Comparison of ENCODE assay signal across 11 cellular contexts in the genomic region with DNA sequence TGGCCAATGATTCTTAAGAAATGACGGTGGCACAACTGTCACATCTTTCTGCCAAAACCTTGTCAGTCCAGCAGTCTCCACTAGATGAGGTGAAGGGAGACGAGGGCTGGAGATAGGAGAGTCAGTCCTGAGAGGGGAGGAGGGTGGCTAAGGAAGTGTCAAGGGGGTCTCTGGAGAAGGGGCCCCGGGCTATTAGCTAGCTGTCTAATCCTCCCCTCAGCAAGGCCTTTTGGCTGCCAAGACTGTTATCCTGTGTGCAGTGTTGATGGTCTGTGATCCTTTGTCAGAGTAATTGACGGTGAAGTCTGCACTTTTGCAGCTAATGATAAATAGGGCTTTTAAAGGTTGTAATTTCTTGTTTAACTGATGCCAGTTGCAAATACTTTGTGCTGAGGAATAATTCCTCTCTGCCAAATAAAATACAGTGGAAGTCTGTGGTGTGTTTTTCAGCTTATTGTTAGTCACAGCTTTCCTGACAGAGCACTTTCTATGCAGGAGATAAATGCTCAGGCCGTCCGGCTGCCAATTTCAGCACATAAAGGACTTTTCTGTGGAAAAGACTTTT. TPM values are rescaled to one million over a fixed set of nuclear protein-coding genes. Genes with fewer than 3 reads are reported as not detected.
A peak's percentile ranks its signal among the peaks of the same experiment; 100 is the strongest.
DNase-seq lines count a peak whose midpoint lies in the region; ATAC-seq and TF ChIP-seq lines count a peak whose summit lies in the region.
"Had no signal": no experiment of that assay in that cellular context is flagged by ENCODE, and none has a peak within 500 bp of the region (broad histone marks: within the 10 kb centered on the region; RNA-seq: fewer than 3 reads in every experiment).

No MANE protein-coding gene starts in this region.

- H3K9me2 ChIP-seq in hepatocyte (replicated peaks; ENCODE audit: insufficient read depth), result no peaks in the 10 kb centered on the region

- POLR2A ChIA-PET in HEK293 (lab: Yijun Ruan, JAX), result interaction anchor here (1.0 kb wide), 1 partner anchor 34 kb away, joined by 3 read pairs; no protein-coding TSS in a partner anchor
- POLR2A ChIA-PET in CD4-positive, alpha-beta T cell (lab: Charles Lee), result no interaction called here

- no peak for TF ChIP-seq CTCF in HEK293 (tag by site-specific recombination; IDR thresholded peaks at IDR 0.05)
- no peak for TF ChIP-seq CTCF in hepatocyte (IDR thresholded peaks at IDR 0.05; ENCODE audit: poor library complexity)
- TF ChIP-seq CTCF in gastrocnemius medialis (IDR thresholded peaks at IDR 0.05 in 4 of 5, conservative IDR thresholded peaks at IDR 0.05 in 1 of 5), result no peak
- TF ChIP-seq CTCF in CD4-positive, alpha-beta T cell (IDR thresholded peaks at IDR 0.05), result no peak

- in situ Hi-C loops in gastrocnemius medialis (cut with MboI; ENCODE audit: low sequenced_read_pairs in 4 of 4), result no loop called here

- H3K27ac ChIP-seq in HEK293 (ENCODE audit: extremely low read depth, low read depth, low read length) (no peak overlapping the region), caudate nucleus (ENCODE audit: low read depth, low read length) (peak overlapping the region; percentile 67), hepatocyte (peak overlapping the region; percentile 35), gastrocnemius medialis (peak overlapping the region; percentile 73 to 90 (median 80))
- no peak overlapping the region for H3K27ac ChIP-seq in CD4-positive, alpha-beta T cell (ENCODE audit: low read depth, low read length)
- H3K27ac ChIP-seq: pancreas had no signal

- no peaks in the 10 kb centered on the region for H3K4me1 Mint-ChIP-seq in CD4-positive, alpha-beta T cell (ENCODE audit: low read depth)
- H3K4me1 Mint-ChIP-seq: activated naive CD8-positive, alpha-beta T cell treated with anti-CD3 and anti-CD28 coated beads, Interleukin-2, amount 10 ng/mL, durations not matched to agents 7 days and 5 days had no signal

- H3K9me3 ChIP-seq in HEK293 (ENCODE audit: control insufficient read depth, insufficient read depth, low read depth, low read length) (no peaks in the 10 kb centered on the region), hepatocyte (ENCODE audit: low read depth) (no peaks in the 10 kb centered on the region), gastrocnemius medialis (no peaks in the 10 kb centered on the region)
- H3K9me3 ChIP-seq in CD4-positive, alpha-beta T cell (ENCODE audit: control insufficient read depth, low read length), result no peaks in the 10 kb centered on the region
- H3K9me3 ChIP-seq: pancreas had no signal

- H3K36me3 Mint-ChIP-seq in CD4-positive, alpha-beta T cell (ENCODE audit: low read depth), result no peaks in the 10 kb centered on the region
- H3K36me3 Mint-ChIP-seq: activated naive CD8-positive, alpha-beta T cell treated with anti-CD3 and anti-CD28 coated beads, Interleukin-2, amount 10 ng/mL, durations not matched to agents 7 days and 5 days had no signal

- H3K27me3 ChIP-seq in hepatocyte (no peaks in the 10 kb centered on the region), gastrocnemius medialis (no peaks in the 10 kb centered on the region)
- no peaks in the 10 kb centered on the region for H3K27me3 ChIP-seq in CD4-positive, alpha-beta T cell (ENCODE audit: control insufficient read depth, insufficient read depth, low read length)
- H3K27me3 ChIP-seq: pancreas had no signal

- intact Hi-C loops in gastrocnemius medialis (cut with DNase I; ENCODE audit: low total_unique reads), result no loop called here
- intact Hi-C loops in CD4-positive, alpha-beta T cell (cut with DNase I, micrococcal nuclease), result no loop called here

- DNase-seq in caudate nucleus (lab: John Stamatoyannopoulos, UW) (peak in 17 of 61 donors; percentile 2 to 45 (median 10)), hepatocyte (ENCODE audit: low spot score) (no peak), gastrocnemius medialis (peak in 1 of 2 donors; percentile 32), NCI-H2171 treated with DMSO at 0.1 percent for 48 hours (lab: John Stamatoyannopoulos, UW) (no peak), NCI-H774 (lab: John Stamatoyannopoulos, UW) (no peak)
- DNase-seq in CD4-positive, alpha-beta T cell, result no peak
- DNase-seq: activated CD4-positive, alpha-beta T cell treated with anti-CD3 and anti-CD28 coated beads for 48 hours; activated naive CD8-positive, alpha-beta T cell treated with anti-CD3 and anti-CD28 coated beads, Interleukin-2, amount 10 ng/mL, durations not matched to agents 7 days and 5 days; pancreas had no signal

- no peak for TF ChIP-seq POLR2A in gastrocnemius medialis (IDR thresholded peaks at IDR 0.05)

- H3K79me2 ChIP-seq in hepatocyte, result peaks cover 4% of the 10 kb centered on the region

- ATAC-seq in gastrocnemius medialis (peak; percentile 63 to 76), HG02798 (IDR thresholded peaks at IDR 0.05; ENCODE audit: poor library complexity, unreplicated experiment) (no peak)
- no peak for ATAC-seq in CD4-positive, alpha-beta T cell (ENCODE audit: poor library complexity)

- H3K4me3 ChIP-seq in HEK293 (ENCODE audit: low read depth, low read length) (no peak overlapping the region), hepatocyte (no peak overlapping the region), gastrocnemius medialis (peak overlapping the region in 2 of 4 donors; percentile 1 to 24)
- H3K4me3 ChIP-seq: pancreas had no signal

- no peak overlapping the region for H3K4me3 Mint-ChIP-seq in CD4-positive, alpha-beta T cell
- H3K4me3 Mint-ChIP-seq: activated naive CD8-positive, alpha-beta T cell treated with anti-CD3 and anti-CD28 coated beads, Interleukin-2, amount 10 ng/mL, durations not matched to agents 7 days and 5 days had no signal

- CTCF ChIA-PET in HEK293 (lab: Yijun Ruan, JAX), result interaction anchor here (1.3 to 2.5 kb wide), 2 partner anchors 9 to 10 kb away, joined by 5 to 11 read pairs; no protein-coding TSS in a partner anchor
- CTCF ChIA-PET in CD4-positive, alpha-beta T cell (lab: Charles Lee), result interaction anchor here (1.7 kb wide), 1 partner anchor 9 kb away, joined by 7 read pairs; no protein-coding TSS in a partner anchor

- no peak overlapping the region for H2AFZ ChIP-seq in hepatocyte

- H3K4me1 ChIP-seq in HEK293 (ENCODE audit: control insufficient read depth, insufficient read depth, low read length), result no peaks in the 10 kb centered on the region
- H3K4me1 ChIP-seq in hepatocyte (ENCODE audit: insufficient read depth), result peaks cover 30% of the 10 kb centered on the region
- H3K4me1 ChIP-seq in gastrocnemius medialis, result peaks cover 68 to 83% of the 10 kb centered on the region in 2 donors
- H3K4me1 ChIP-seq: pancreas had no signal

- H3K9me3 Mint-ChIP-seq in CD4-positive, alpha-beta T cell, result no peaks in the 10 kb centered on the region
- H3K9me3 Mint-ChIP-seq: activated naive CD8-positive, alpha-beta T cell treated with anti-CD3 and anti-CD28 coated beads, Interleukin-2, amount 10 ng/mL, durations not matched to agents 7 days and 5 days had no signal

- H3K4me2 ChIP-seq in hepatocyte, result peak overlapping the region; percentile 32

- H3K36me3 ChIP-seq in HEK293 (ENCODE audit: control insufficient read depth in 2 of 2, insufficient read depth in 1 of 2, low read length in 2 of 2) (no peaks in the 10 kb centered on the region), hepatocyte (replicated peaks; ENCODE audit: insufficient read depth, low read depth) (no peaks in the 10 kb centered on the region), gastrocnemius medialis (no peaks in the 10 kb centered on the region)
- H3K36me3 ChIP-seq: pancreas had no signal

- peaks cover 5% of the 10 kb centered on the region for H4K20me1 ChIP-seq in hepatocyte (ENCODE audit: insufficient read depth, poor library complexity, severe bottlenecking)

- H3K27ac Mint-ChIP-seq in CD4-positive, alpha-beta T cell, result no peak overlapping the region
- H3K27ac Mint-ChIP-seq: activated naive CD8-positive, alpha-beta T cell treated with anti-CD3 and anti-CD28 coated beads, Interleukin-2, amount 10 ng/mL, durations not matched to agents 7 days and 5 days had no signal

- WGBS in hepatocyte (ENCODE audit: low lambda C conversion rate, missing lambda C conversion rate), result 44% methylated on average over 6 of the region's 6 CpGs

- H3K27me3 Mint-ChIP-seq in CD4-positive, alpha-beta T cell, result peaks cover 26% of the 10 kb centered on the region

TF ChIP-seq in HEK293, 187 proteins besides CTCF, POLR2A, EP300 and RAD21:
- TF ChIP-seq, protein P1, sequence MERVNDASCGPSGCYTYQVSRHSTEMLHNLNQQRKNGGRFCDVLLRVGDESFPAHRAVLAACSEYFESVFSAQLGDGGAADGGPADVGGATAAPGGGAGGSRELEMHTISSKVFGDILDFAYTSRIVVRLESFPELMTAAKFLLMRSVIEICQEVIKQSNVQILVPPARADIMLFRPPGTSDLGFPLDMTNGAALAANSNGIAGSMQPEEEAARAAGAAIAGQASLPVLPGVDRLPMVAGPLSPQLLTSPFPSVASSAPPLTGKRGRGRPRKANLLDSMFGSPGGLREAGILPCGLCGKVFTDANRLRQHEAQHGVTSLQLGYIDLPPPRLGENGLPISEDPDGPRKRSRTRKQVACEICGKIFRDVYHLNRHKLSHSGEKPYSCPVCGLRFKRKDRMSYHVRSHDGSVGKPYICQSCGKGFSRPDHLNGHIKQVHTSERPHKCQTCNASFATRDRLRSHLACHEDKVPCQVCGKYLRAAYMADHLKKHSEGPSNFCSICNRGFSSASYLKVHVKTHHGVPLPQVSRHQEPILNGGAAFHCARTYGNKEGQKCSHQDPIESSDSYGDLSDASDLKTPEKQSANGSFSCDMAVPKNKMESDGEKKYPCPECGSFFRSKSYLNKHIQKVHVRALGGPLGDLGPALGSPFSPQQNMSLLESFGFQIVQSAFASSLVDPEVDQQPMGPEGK (tag by site-specific recombination; IDR thresholded peaks at IDR 0.05), result no peak
- TF ChIP-seq, protein P2, sequence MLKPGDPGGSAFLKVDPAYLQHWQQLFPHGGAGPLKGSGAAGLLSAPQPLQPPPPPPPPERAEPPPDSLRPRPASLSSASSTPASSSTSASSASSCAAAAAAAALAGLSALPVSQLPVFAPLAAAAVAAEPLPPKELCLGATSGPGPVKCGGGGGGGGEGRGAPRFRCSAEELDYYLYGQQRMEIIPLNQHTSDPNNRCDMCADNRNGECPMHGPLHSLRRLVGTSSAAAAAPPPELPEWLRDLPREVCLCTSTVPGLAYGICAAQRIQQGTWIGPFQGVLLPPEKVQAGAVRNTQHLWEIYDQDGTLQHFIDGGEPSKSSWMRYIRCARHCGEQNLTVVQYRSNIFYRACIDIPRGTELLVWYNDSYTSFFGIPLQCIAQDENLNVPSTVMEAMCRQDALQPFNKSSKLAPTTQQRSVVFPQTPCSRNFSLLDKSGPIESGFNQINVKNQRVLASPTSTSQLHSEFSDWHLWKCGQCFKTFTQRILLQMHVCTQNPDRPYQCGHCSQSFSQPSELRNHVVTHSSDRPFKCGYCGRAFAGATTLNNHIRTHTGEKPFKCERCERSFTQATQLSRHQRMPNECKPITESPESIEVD (tag by site-specific recombination; IDR thresholded peaks at IDR 0.05), result 0 out of 2 replicates have a peak, but pooled peaks have one; percentile 7

RNA-seq across cellular contexts. Expression of a gene that starts 34.9 kb away (rescaled TPM):
- total RNA-seq in hepatocyte (41.5 and 42.3 TPM in 2 replicates), gastrocnemius medialis (100 to 1,000 TPM in 1 of 4 donors, 10 to 100 TPM in 3; 35.3 to 120 (median 64.3) TPM)
- polyA plus RNA-seq in hepatocyte, result 9.8 and 11.0 TPM in 2 replicates
- total RNA-seq in CD4-positive, alpha-beta T cell, result not detected
- total RNA-seq: activated naive CD8-positive, alpha-beta T cell treated with anti-CD3 and anti-CD28 coated beads, Interleukin-2, amount 10 ng/mL, durations not matched to agents 7 days and 5 days had no signal

Comparison
In these comparisons a context has a peak if more than half of its experiments do, and no peak if none do; other contexts are left out.
1. H3K27ac ChIP-seq: peak in caudate nucleus (single experiment), hepatocyte (single experiment) and gastrocnemius medialis (4 of 4); none in HEK293 (single experiment) and CD4-positive, alpha-beta T cell (single experiment).
2. ATAC-seq: peak in gastrocnemius medialis (2 of 2); none in CD4-positive, alpha-beta T cell (single experiment) and HG02798 (single experiment).
3. RNA of a gene that starts 34.9 kb away (total RNA-seq): 35.3 to 120 TPM in gastrocnemius medialis and 41.5 to 42.3 TPM in hepatocyte; not detected in CD4-positive, alpha-beta T cell; every median in the first group is over 10 times any median in the second.